Comparison of ENCODE assay signal across 1 cellular context in the genomic region with DNA sequence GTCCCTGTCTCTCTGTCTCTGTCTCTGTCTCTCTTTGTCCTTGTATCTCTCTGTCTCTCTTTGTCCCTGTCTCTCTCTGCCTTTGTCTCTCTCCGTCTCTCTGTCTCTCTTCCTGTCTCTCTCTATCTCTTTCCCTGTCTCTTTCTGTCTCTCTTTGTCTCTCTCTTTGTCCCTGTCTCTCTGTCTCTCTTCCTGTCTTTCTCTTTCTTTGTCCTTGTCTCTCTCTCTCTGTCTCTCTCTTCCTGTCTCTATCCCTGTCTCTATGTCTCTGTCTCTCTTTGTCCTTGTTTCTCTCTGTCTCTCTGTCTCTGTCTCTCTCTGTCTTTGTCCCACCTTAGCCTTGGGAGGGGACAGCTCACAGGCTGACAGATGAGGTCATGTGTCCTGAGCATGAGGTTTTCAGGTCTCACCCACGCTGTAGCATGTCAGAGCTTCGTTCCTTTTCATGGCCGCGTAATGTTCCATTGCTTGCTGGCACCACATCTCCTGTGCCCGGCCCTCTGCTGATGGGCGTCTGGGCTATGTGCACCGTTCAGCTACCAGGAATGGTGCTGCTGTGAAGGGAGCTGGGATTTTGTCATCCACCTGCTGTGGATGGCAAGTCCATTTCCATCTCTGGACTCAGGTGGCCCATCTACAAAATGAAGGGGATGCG.
A peak's percentile ranks its signal among the peaks of the same experiment; 100 is the strongest.
TF ChIP-seq lines count a peak whose summit lies in the region.

No MANE protein-coding gene starts in this region.

TF ChIP-seq in HEK293T, 16 proteins besides CTCF, POLR2A, EP300 and RAD21:
- no peak for TF ChIP-seq ZNF384 (IDR thresholded peaks at IDR 0.05)
- TF ChIP-seq TARDBP (IDR thresholded peaks at IDR 0.05): 0 out of 2 replicates have a peak, but pooled peaks have one; percentile 24
- no peak for TF ChIP-seq SUZ12 (IDR thresholded peaks at IDR 0.05)
